In the genomic region with DNA sequence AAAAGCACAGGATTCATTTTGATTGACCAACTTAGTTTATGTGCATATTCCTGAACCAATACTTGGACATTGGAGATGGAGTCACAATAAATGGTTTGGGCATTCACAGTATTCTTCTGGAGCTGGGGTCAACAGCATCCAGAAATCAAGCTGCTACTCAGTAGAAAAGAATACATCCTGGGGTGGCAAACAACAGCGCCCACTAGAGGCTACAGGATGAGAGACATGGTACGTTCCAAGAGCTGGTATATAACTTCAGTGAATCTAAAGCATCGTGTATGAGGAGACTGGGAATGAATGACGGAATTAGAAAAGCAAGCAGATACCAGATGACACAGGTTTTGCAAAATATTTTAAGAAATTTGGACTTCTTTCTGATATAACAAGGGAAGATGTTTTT, we compare ENCODE assay signal across 8 cellular contexts.
A peak's percentile ranks its signal among the peaks of the same experiment; 100 is the strongest.
DNase-seq lines count a peak whose midpoint lies in the region; ATAC-seq and TF ChIP-seq lines count a peak whose summit lies in the region.

No MANE protein-coding gene starts in this region.

- CTCF ChIA-PET in GM10248 (lab: Yijun Ruan, JAX) = interaction anchor here (0.7 to 2.2 kb wide), 9 partner anchors 8 to 696 kb away, joined by 3 to 7 read pairs (median 4); no protein-coding TSS in a partner anchor
- CTCF ChIA-PET in activated CD8-positive, alpha-beta memory T cell treated with anti-CD3 and anti-CD28 coated beads, Interleukin-2, amount 10 ng/mL, durations not matched to agents 7 days and 5 days (lab: Charles Lee) = no interaction called here

- no peaks in the 10 kb centered on the region for H3K9me3 ChIP-seq in vagina

- H3K4me1 ChIP-seq in vagina = no peaks in the 10 kb centered on the region

- H3K36me3 ChIP-seq in vagina = no peaks in the 10 kb centered on the region

- no peak overlapping the region for H3K4me3 Mint-ChIP-seq in HFFc6
- H3K4me3 Mint-ChIP-seq in activated CD8-positive, alpha-beta memory T cell treated with anti-CD3 and anti-CD28 coated beads, Interleukin-2, amount 10 ng/mL, durations not matched to agents 7 days and 5 days = no peak overlapping the region

- no peak for ATAC-seq in activated CD8-positive, alpha-beta memory T cell treated with anti-CD3 and anti-CD28 coated beads, Interleukin-2, amount 10 ng/mL, durations not matched to agents 7 days and 5 days

- TF ChIP-seq POLR2A in vagina (IDR thresholded peaks at IDR 0.05) = no peak

- H3K27me3 Mint-ChIP-seq in HFFc6 (ENCODE audit: insufficient read depth) = no peaks in the 10 kb centered on the region; the same call in 1 of the 2 replicates
- H3K27me3 Mint-ChIP-seq in activated CD8-positive, alpha-beta memory T cell treated with anti-CD3 and anti-CD28 coated beads, Interleukin-2, amount 10 ng/mL, durations not matched to agents 7 days and 5 days = no peaks in the 10 kb centered on the region

- H3K27ac ChIP-seq in vagina = no peak overlapping the region

- peaks cover 17% of the 10 kb centered on the region for H3K9me3 Mint-ChIP-seq in HFFc6
- H3K9me3 Mint-ChIP-seq in activated CD8-positive, alpha-beta memory T cell treated with anti-CD3 and anti-CD28 coated beads, Interleukin-2, amount 10 ng/mL, durations not matched to agents 7 days and 5 days (ENCODE audit: low read depth) = peaks cover 8% of the 10 kb centered on the region

- intact Hi-C loops in vagina (cut with DNase I) (no loop called here), posterior vena cava (cut with DNase I) (no loop called here)

- peak; percentile 25 for TF ChIP-seq CTCF in GM10248 (IDR thresholded peaks at IDR 0.05; ENCODE audit: control extremely low read depth, extremely low read depth, low read depth, missing control alignments)
- TF ChIP-seq CTCF in HFFc6 (IDR thresholded peaks at IDR 0.05) = peak; percentile 73
- no peak for TF ChIP-seq CTCF in vagina (IDR thresholded peaks at IDR 0.05)

- POLR2A ChIA-PET in GM10248 (lab: Yijun Ruan, JAX) = no interaction called here

- no peak overlapping the region for H3K4me3 ChIP-seq in vagina

- H3K4me1 Mint-ChIP-seq in HFFc6 (ENCODE audit: low read depth) = peaks cover 6% of the 10 kb centered on the region; the same call in 1 of the 2 replicates
- no peaks in the 10 kb centered on the region for H3K4me1 Mint-ChIP-seq in activated CD8-positive, alpha-beta memory T cell treated with anti-CD3 and anti-CD28 coated beads, Interleukin-2, amount 10 ng/mL, durations not matched to agents 7 days and 5 days

- DNase-seq in GM10248 (ENCODE audit: extremely low spot score) (peak; percentile 9), HFFc6 (no peak), RPMI8226 (peak; percentile 14), iPS-NIHi11 (ENCODE audit: low spot score) (peak; percentile 53), vagina (ENCODE audit: extremely low spot score in 2 of 2) (no peak), NK-92 (lab: John Stamatoyannopoulos, UW; ENCODE audit: unreplicated experiment) (no peak), posterior vena cava (ENCODE audit: low spot score) (no peak)
- DNase-seq in activated CD8-positive, alpha-beta memory T cell treated with anti-CD3 and anti-CD28 coated beads, Interleukin-2, amount 10 ng/mL, durations not matched to agents 7 days and 5 days = no peak

- no peaks in the 10 kb centered on the region for H3K36me3 Mint-ChIP-seq in HFFc6 (ENCODE audit: low read depth)
- H3K36me3 Mint-ChIP-seq in activated CD8-positive, alpha-beta memory T cell treated with anti-CD3 and anti-CD28 coated beads, Interleukin-2, amount 10 ng/mL, durations not matched to agents 7 days and 5 days = no peaks in the 10 kb centered on the region

- H3K27me3 ChIP-seq in vagina = no peaks in the 10 kb centered on the region

- H3K27ac Mint-ChIP-seq in HFFc6 = no peak overlapping the region
- no peak overlapping the region for H3K27ac Mint-ChIP-seq in activated CD8-positive, alpha-beta memory T cell treated with anti-CD3 and anti-CD28 coated beads, Interleukin-2, amount 10 ng/mL, durations not matched to agents 7 days and 5 days

Comparison
In these comparisons a context has a peak if more than half of its experiments do, and no peak if none do; other contexts are left out.
1. DNase-seq: peak in GM10248 (single experiment), RPMI8226 (single experiment) and iPS-NIHi11 (single experiment); none in HFFc6 (single experiment), vagina (0 of 2), NK-92 (single experiment), posterior vena cava (single experiment) and activated CD8-positive, alpha-beta memory T cell treated with anti-CD3 and anti-CD28 coated beads, Interleukin-2, amount 10 ng/mL, durations not matched to agents 7 days and 5 days (single experiment).
2. CTCF ChIP-seq: peak in GM10248 (single experiment) and HFFc6 (single experiment); none in vagina (0 of 3).